8 cellular contexts compared by ENCODE assay signal in the genomic region with DNA sequence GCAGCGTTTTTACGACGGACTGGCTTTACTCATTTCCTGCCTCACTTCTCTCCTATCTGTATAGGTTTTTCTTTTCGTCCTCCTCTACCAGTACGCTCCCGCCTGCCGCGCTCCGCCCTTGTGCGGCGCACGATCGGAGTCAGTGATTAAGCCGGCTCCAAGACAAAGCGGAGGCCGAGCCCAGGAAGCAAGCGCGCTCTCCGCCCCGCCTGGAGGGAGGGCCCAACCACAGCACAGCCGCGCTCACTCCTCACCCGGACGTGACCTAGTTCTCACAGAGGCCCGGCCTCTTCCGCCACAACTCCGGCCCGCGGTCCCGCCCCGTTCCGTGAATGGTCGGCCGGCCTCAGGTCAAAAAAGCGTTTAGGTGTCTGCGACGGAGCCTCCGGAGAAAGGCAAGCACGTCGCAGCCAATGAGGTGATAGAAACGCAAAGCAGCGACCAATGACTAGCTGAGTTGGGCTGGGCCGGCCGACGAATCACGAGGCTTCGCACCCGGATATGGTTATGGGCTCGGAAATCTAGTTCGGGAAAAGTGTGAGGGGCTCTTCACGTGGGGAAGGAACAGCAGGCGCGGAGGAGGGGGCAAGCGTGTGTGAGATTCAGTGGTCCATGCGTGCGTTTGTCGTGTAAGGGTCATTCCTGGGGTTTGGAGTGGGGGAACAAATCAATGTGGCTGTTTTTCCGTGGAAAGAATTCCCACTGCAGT. TPM values are rescaled to one million over a fixed set of nuclear protein-coding genes. Genes with fewer than 3 reads are reported as not detected.
DNase-seq lines count a peak whose midpoint lies in the region; ATAC-seq lines count a peak whose summit lies in the region.

A gene with protein sequence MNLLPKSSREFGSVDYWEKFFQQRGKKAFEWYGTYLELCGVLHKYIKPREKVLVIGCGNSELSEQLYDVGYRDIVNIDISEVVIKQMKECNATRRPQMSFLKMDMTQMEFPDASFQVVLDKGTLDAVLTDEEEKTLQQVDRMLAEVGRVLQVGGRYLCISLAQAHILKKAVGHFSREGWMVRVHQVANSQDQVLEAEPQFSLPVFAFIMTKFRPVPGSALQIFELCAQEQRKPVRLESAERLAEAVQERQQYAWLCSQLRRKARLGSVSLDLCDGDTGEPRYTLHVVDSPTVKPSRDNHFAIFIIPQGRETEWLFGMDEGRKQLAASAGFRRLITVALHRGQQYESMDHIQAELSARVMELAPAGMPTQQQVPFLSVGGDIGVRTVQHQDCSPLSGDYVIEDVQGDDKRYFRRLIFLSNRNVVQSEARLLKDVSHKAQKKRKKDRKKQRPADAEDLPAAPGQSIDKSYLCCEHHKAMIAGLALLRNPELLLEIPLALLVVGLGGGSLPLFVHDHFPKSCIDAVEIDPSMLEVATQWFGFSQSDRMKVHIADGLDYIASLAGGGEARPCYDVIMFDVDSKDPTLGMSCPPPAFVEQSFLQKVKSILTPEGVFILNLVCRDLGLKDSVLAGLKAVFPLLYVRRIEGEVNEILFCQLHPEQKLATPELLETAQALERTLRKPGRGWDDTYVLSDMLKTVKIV (plus strand): TSS at position 494 of the 709 bp plus-strand sequence. CDS start 308 bp downstream, outside the sequence.

- peak within 1 kb of the TSS; percentile 64 for H3K4me3 ChIP-seq in effector memory CD4-positive, alpha-beta T cell (ENCODE audit: insufficient read depth, low read depth, low read length, poor library complexity, severe bottlenecking)

- peak; percentile 96 for ATAC-seq in GM21360 (IDR thresholded peaks at IDR 0.05; ENCODE audit: unreplicated experiment)

- H3K27me3 ChIP-seq in effector memory CD4-positive, alpha-beta T cell (replicated peaks; ENCODE audit: control insufficient read depth, insufficient read depth, low read length, poor library complexity, severe bottlenecking), result no peaks in the 10 kb centered on the region

- H3K36me3 ChIP-seq in effector memory CD4-positive, alpha-beta T cell (ENCODE audit: control insufficient read depth, insufficient read depth, low read length), result peaks cover 10% of the 10 kb centered on the region

- H3K27ac ChIP-seq in effector memory CD4-positive, alpha-beta T cell (ENCODE audit: insufficient read depth, low read length, poor library complexity, severe bottlenecking), result peak within 1 kb of the TSS; percentile 65

- no peaks in the 10 kb centered on the region for H3K9me3 ChIP-seq in effector memory CD4-positive, alpha-beta T cell (ENCODE audit: control insufficient read depth, low read length)

- DNase-seq in COLO668 (lab: John Stamatoyannopoulos, UW; ENCODE audit: unreplicated experiment) (peak; percentile 99), HT1080 (ENCODE audit: low read depth) (peak; percentile 100), NOMO-1 treated with DMSO at 0.1 percent for 48 hours (lab: John Stamatoyannopoulos, UW; ENCODE audit: unreplicated experiment) (peak; percentile 99), lung microvascular endothelial cell (ENCODE audit: low read depth in 2 of 2) (peak; percentile 99 to 100)
- peak; percentile 94 to 96 for DNase-seq in activated CD8-positive, alpha-beta memory T cell treated with anti-CD3 and anti-CD28 coated beads for 4 hours (ENCODE audit: low read depth in 2 of 2)
- DNase-seq in effector memory CD4-positive, alpha-beta T cell, result peak; percentile 95 to 99 (median 98)
- peak; percentile 96 to 98 (median 97) for DNase-seq in stimulated activated CD4-positive, alpha-beta T cell treated with anti-CD3 and anti-CD28 coated beads, TNF-alpha, amount 100 ng/mL, for 48 hours (ENCODE audit: low read depth in 3 of 3)

- H3K4me1 ChIP-seq in effector memory CD4-positive, alpha-beta T cell (ENCODE audit: control insufficient read depth, insufficient read depth, low read length, poor library complexity, severe bottlenecking), result peaks cover 17% of the 10 kb centered on the region

RNA-seq across cellular contexts. Expression of the gene that starts here (rescaled TPM):
- 64.8 and 87.6 TPM in 2 replicates for total RNA-seq in HT1080 (2014; rRNA removed; shearing (Covaris generic))
- polyA plus RNA-seq in HT1080 (2015; cell fraction: cytosol; rRNA removed), result 43.2 and 47.7 TPM in 2 replicates
- polyA plus RNA-seq in HT1080 (2015; cell fraction: nucleus; rRNA removed), result 56.2 and 67.7 TPM in 2 replicates
- total RNA-seq in lung microvascular endothelial cell, result 17.0 and 27.0 TPM in 2 replicates

Comparison
In these comparisons a context has a peak if more than half of its experiments do, and no peak if none do; other contexts are left out.
1. Peak in every context shown above with its lines: DNase-seq, ATAC-seq, H3K4me3 ChIP-seq and H3K27ac ChIP-seq.